ENCODE assay signal across 14 cellular contexts in genomic region chrX:49058794-49059193, GRCh38. TPM values are rescaled to one million over a fixed set of nuclear protein-coding genes. Genes with fewer than 3 reads are reported as not detected.
A peak's percentile ranks its signal among the peaks of the same experiment; 100 is the strongest.
DNase-seq lines count a peak whose midpoint lies in the region; ATAC-seq, FAIRE-seq and TF ChIP-seq lines count a peak whose summit lies in the region.
"Had no signal": no experiment of that assay in that cellular context is flagged by ENCODE, and none has a peak within 500 bp of the region (broad histone marks: within the 10 kb centered on the region; RNA-seq: fewer than 3 reads in every experiment).

Gene CCDC120 (plus strand): TSS chrX:49058999. CDS start chrX:49062042, 3,043 bp downstream.

- no peak for FAIRE-seq in HepG2 (lab: Jason Lieb, UNC)

- TF ChIP-seq POLR2A in HepG2 (IDR thresholded peaks at IDR 0.05; ENCODE audit: insufficient read depth in 1 of 2, low read depth in 2 of 2, low read length in 2 of 2) (no peak), testis (IDR thresholded peaks at IDR 0.05) (no peak)

- TF ChIP-seq RAD21 in HepG2 (CRISPR knock-in tag; IDR thresholded peaks at IDR 0.05), result no peak

- H3K27ac ChIP-seq in HepG2 (ENCODE audit: extremely low read length, insufficient read depth, low read length) (no peak within 1 kb of the TSS), testis (no peak within 1 kb of the TSS)
- H3K27ac ChIP-seq: dorsolateral prefrontal cortex had no signal

- H3K9me3 ChIP-seq in HepG2 (ENCODE audit: low read length) (no peaks in the 10 kb centered on the region), testis (no peaks in the 10 kb centered on the region)

- intact Hi-C loops in HepG2 (cut with micrococcal nuclease; ENCODE audit: unreplicated experiment), result no loop called here
- intact Hi-C loops in testis (cut with DNase I; ENCODE audit: low total_unique reads), result no loop called here
- intact Hi-C loops in sciatic nerve (cut with DNase I), result no loop called here

- peak within 1 kb of the TSS; percentile 61 for H3K4me2 ChIP-seq in HepG2 (ENCODE audit: low read depth, low read length)

- POLR2A ChIA-PET in HepG2 (lab: Yijun Ruan, JAX), result no interaction called here

- H4K20me1 ChIP-seq in HepG2 (ENCODE audit: insufficient read depth, low read length), result no peaks in the 10 kb centered on the region

- WGBS in HepG2 (ENCODE audit: low lambda C conversion rate), result 20% methylated on average over 2 of the region's 5 CpGs
- WGBS in testis, 2 donors, result 50% methylated on average over 1 to 4 of the region's 5 CpGs

- BruUV-seq in HepG2 (replicated peaks; lab: Mats Ljungman, UMichigan), result no TSS peak

- in situ Hi-C loops in HepG2 (cut with HindIII; ENCODE audit: extremely low pct_ligation_motif_present, low pct_unique_long_range_greater_than_20kb), result no loop called here

- TF ChIP-seq EP300 in HepG2 (IDR thresholded peaks at IDR 0.05; ENCODE audit: low read depth in 2 of 2, low read length in 2 of 2) (no peak), HepG2 (CRISPR knock-in tag; IDR thresholded peaks at IDR 0.05; ENCODE audit: borderline replicate concordance) (no peak)

- H3K36me3 ChIP-seq in HepG2 (replicated peaks in 1 of 2; ENCODE audit: control insufficient read depth in 1 of 2, insufficient read depth in 2 of 2, low read length in 2 of 2) (no peaks in the 10 kb centered on the region; a peak in 2 of 5 replicates), testis (ENCODE audit: low read depth, missing control alignments) (no peaks in the 10 kb centered on the region)

- TF ChIP-seq CTCF in HepG2 (CRISPR knock-in tag; IDR thresholded peaks at IDR 0.05) (no peak), testis (IDR thresholded peaks at IDR 0.05) (no peak)

- ATAC-seq in HepG2 (peak; percentile 35), sciatic nerve (no peak), HG02870 (IDR thresholded peaks at IDR 0.05; ENCODE audit: unreplicated experiment) (no peak), GM19452 (IDR thresholded peaks at IDR 0.05; ENCODE audit: unreplicated experiment) (no peak)
- ATAC-seq: Right ventricle myocardium inferior had no signal

- peaks cover 2% of the 10 kb centered on the region for H3K79me2 ChIP-seq in HepG2 (ENCODE audit: insufficient read depth, low read length)

- H3K27me3 ChIP-seq in HepG2 (ENCODE audit: control insufficient read depth in 1 of 2, insufficient read depth in 2 of 2, low read length in 2 of 2), result no peaks in the 10 kb centered on the region
- H3K27me3 ChIP-seq in testis, result no peaks in the 10 kb centered on the region

- CTCF ChIA-PET in HepG2 (lab: Yijun Ruan, JAX; ENCODE audit: low intra/inter-chr PET ratio, low total read pairs), result no interaction called here

- H3K4me1 ChIP-seq in HepG2 (ENCODE audit: insufficient read depth, low read length), result peaks cover 45% of the 10 kb centered on the region
- H3K4me1 ChIP-seq in testis, result peaks cover 3% of the 10 kb centered on the region

- peak; percentile 39 for DNase-seq in LoVo (ENCODE audit: low spot score)
- peak; percentile 72 for DNase-seq in cerebellum (ENCODE audit: low spot score)
- DNase-seq in HepG2 (ENCODE audit: low spot score), result no peak
- no peak for DNase-seq in testis
- DNase-seq in hepatic stellate cell (ENCODE audit: low spot score), result no peak
- no peak for DNase-seq in sciatic nerve (ENCODE audit: low spot score)
- DNase-seq: activated CD4-positive, alpha-beta T cell treated with anti-CD3 and anti-CD28 coated beads for 48 hours; DND-41; GOT3; NCI-H1417 had no signal

- H2AFZ ChIP-seq in HepG2 (ENCODE audit: low read length), result no peak within 1 kb of the TSS

- H3K9ac ChIP-seq in HepG2 (ENCODE audit: insufficient read depth, low read depth, low read length), result peak within 1 kb of the TSS; percentile 39

- peak within 1 kb of the TSS; percentile 26 to 55 (median 40); a peak in 5 of 6 replicates for H3K4me3 ChIP-seq in HepG2 (replicated peaks in 1 of 3; ENCODE audit: insufficient read depth in 1 of 3, low read depth in 2 of 3, low read length in 3 of 3)
- no peak within 1 kb of the TSS for H3K4me3 ChIP-seq in testis

TF ChIP-seq in HepG2, 621 proteins besides CTCF, POLR2A, EP300 and RAD21:
- TF ChIP-seq NR2C2 (CRISPR knock-in tag; IDR thresholded peaks at IDR 0.05; ENCODE audit: borderline replicate concordance) (no peak), ZNF652 (CRISPR knock-in tag; IDR thresholded peaks at IDR 0.05; ENCODE audit: borderline replicate concordance, low read depth) (peak; percentile 84)

RNA-seq across cellular contexts. Expression of gene CCDC120, which starts in this region (rescaled TPM):
- total RNA-seq in cerebellum (4.3 TPM), HepG2 (2016; rRNA removed; fragmentation: Illumina TruSeq; extraction: Trizol) (0.89 and 1.3 TPM in 2 replicates), testis (10 to 100 TPM; 11.0 to 11.2 TPM), sciatic nerve (7.9 TPM)
- total RNA-seq in HepG2 (2016; cell fraction: cytosol; rRNA removed; fragmentation: Illumina TruSeq; extraction: Trizol; ENCODE audit: low read depth), result 0.30 and 0.44 TPM in 2 replicates
- total RNA-seq in HepG2 (2016; cell fraction: insoluble cytoplasmic fraction; rRNA removed; fragmentation: Illumina TruSeq; extraction: Trizol), result 0.61 and 1.2 TPM in 2 replicates
- 0.83 and 0.90 TPM in 2 replicates for total RNA-seq in HepG2 (2016; cell fraction: membrane; rRNA removed; fragmentation: Illumina TruSeq; extraction: Trizol)
- total RNA-seq in HepG2 (2016; cell fraction: nucleus; rRNA removed; fragmentation: Illumina TruSeq; extraction: Trizol), result 1.0 and 2.0 TPM in 2 replicates
- polyA plus RNA-seq in HepG2 (2011; rRNA removed) (3.2 and 3.7 TPM in 2 replicates), testis (ENCODE audit: insufficient read depth, low read depth, low replicate concordance) (7.5 TPM)
- polyA plus RNA-seq in HepG2 (2011; cell fraction: cytosol; rRNA removed), result 1.7 and 2.1 TPM in 2 replicates
- 11.3 and 13.0 TPM in 2 replicates for polyA plus RNA-seq in HepG2 (2011; cell fraction: nucleus; rRNA removed)
- polyA plus RNA-seq in HepG2 (2012), result 3.2 and 3.9 TPM in 2 replicates
- 0.15 and 0.16 TPM in 2 replicates for polyA plus RNA-seq in HepG2 (2016; cell fraction: cytosol; fragmentation: Illumina TruSeq; extraction: Trizol; ENCODE audit: low read depth)
- 2.4 and 3.0 TPM in 2 replicates for polyA plus RNA-seq in HepG2 (2016; cell fraction: insoluble cytoplasmic fraction; fragmentation: Illumina TruSeq; extraction: Trizol; ENCODE audit: low read depth)
- polyA plus RNA-seq in HepG2 (2016; cell fraction: membrane; fragmentation: Illumina TruSeq; extraction: Trizol; ENCODE audit: low read depth), result 0.78 and 1.0 TPM in 2 replicates
- 7.3 TPM in 2 replicates for polyA plus RNA-seq in HepG2 (2016; cell fraction: nucleus; fragmentation: Illumina TruSeq; extraction: Trizol; ENCODE audit: insufficient read depth, low read depth)
- 3.1 and 4.9 TPM in 2 replicates for polyA minus RNA-seq in HepG2 (2011; rRNA and poly(A)+ RNA removed; ENCODE audit: low replicate concordance)
- polyA minus RNA-seq in HepG2 (2011; cell fraction: cytosol; rRNA and poly(A)+ RNA removed), result 1.3 and 1.4 TPM in 2 replicates
- polyA minus RNA-seq in HepG2 (2011; cell fraction: nucleus; rRNA and poly(A)+ RNA removed), result 2.8 and 4.2 TPM in 2 replicates

Comparison
In these comparisons a context has a peak if more than half of its experiments do, and no peak if none do; other contexts are left out.
1. DNase-seq: peak in LoVo (single experiment) and cerebellum (single experiment); none in HepG2 (single experiment), testis (single experiment), hepatic stellate cell (single experiment) and sciatic nerve (single experiment).
2. H3K4me3 ChIP-seq: peak in HepG2 (3 of 3); none in testis (0 of 2).